In genomic region chr20:62387219-62387913, GRCh38 we compare ENCODE assay signal across 8 cellular contexts. TPM values are rescaled to one million over a fixed set of nuclear protein-coding genes. Genes with fewer than 3 reads are reported as not detected.
DNase-seq lines count a peak whose midpoint lies in the region; ATAC-seq, FAIRE-seq and TF ChIP-seq lines count a peak whose summit lies in the region.

No MANE protein-coding gene starts in this region.

- FAIRE-seq in RCC 7860 (lab: Jason Lieb, UNC), result no peak

- intact Hi-C loops in Panc1 (cut with micrococcal nuclease; ENCODE audit: unreplicated experiment), result no loop called here
- intact Hi-C loops in esophagus muscularis mucosa (cut with DNase I), result no loop called here

- peaks cover 33% of the 10 kb centered on the region for H3K4me1 ChIP-seq in Panc1 (ENCODE audit: control insufficient read depth, insufficient read depth, low read length)
- peaks cover 27 to 41% (median 34%) of the 10 kb centered on the region in 4 donors for H3K4me1 ChIP-seq in esophagus muscularis mucosa

- no peak for DNase-seq in Panc1 (ENCODE audit: low read depth, low spot score)
- DNase-seq in esophagus muscularis mucosa (ENCODE audit: extremely low spot score), result no peak
- peak; percentile 13 for DNase-seq in retina
- no peak for DNase-seq in epidermal melanocyte (ENCODE audit: insufficient read length, low spot score)
- DNase-seq in RCC 7860 (ENCODE audit: low spot score), result no peak
- no peak for DNase-seq in SKM-1 treated with dmso at 0.1 percent for 144 hours (lab: John Stamatoyannopoulos, UW; ENCODE audit: unreplicated experiment)
- DNase-seq in stimulated activated CD8-positive, alpha-beta memory T cell treated with anti-CD3 and anti-CD28 coated beads, Interleukin-4, amount 100 ng/mL, for 48 hours, result no peak

- H3K4me3 ChIP-seq in Panc1 (ENCODE audit: low read depth in 2 of 2, low read length in 2 of 2) (peak overlapping the region; percentile 90 to 97), esophagus muscularis mucosa (peak overlapping the region; percentile 85 to 100 (median 91))

- CTCF ChIA-PET in Panc1 (lab: Charles Lee), result interaction anchor here (1.5 kb wide), 1 partner anchor 8 kb away, joined by 5 read pairs; no protein-coding TSS in a partner anchor

- in situ Hi-C loops in Panc1 (cut with HindIII; ENCODE audit: low pct_unique_long_range_greater_than_20kb, low sequenced_read_pairs), result no loop called here

- no peak for TF ChIP-seq EP300 in esophagus muscularis mucosa (IDR thresholded peaks at IDR 0.05)

- POLR2A ChIA-PET in Panc1 (lab: Charles Lee), result interaction anchor here (0.6 to 0.7 kb wide), 2 partner anchors 32 to 37 kb away, joined by 9 to 14 read pairs; no protein-coding TSS in a partner anchor

- no peaks in the 10 kb centered on the region for H3K9me3 ChIP-seq in Panc1 (ENCODE audit: control insufficient read depth, insufficient read depth, low read depth, low read length)
- no peaks in the 10 kb centered on the region for H3K9me3 ChIP-seq in esophagus muscularis mucosa

- ATAC-seq in GM19395 (IDR thresholded peaks at IDR 0.05; ENCODE audit: unreplicated experiment), result peak; percentile 4
- ATAC-seq in Panc1, result peak; percentile 12; the same call in 1 of the 2 replicates

- peaks cover 14% of the 10 kb centered on the region for H3K36me3 ChIP-seq in Panc1 (ENCODE audit: control insufficient read depth, insufficient read depth, low read length)
- peaks cover 0 to 47% (median 42%) of the 10 kb centered on the region in 4 donors for H3K36me3 ChIP-seq in esophagus muscularis mucosa

- TF ChIP-seq CTCF in Panc1 (IDR thresholded peaks at IDR 0.05), result no peak
- no peak for TF ChIP-seq CTCF in esophagus muscularis mucosa (IDR thresholded peaks at IDR 0.05)

- H3K27me3 ChIP-seq in Panc1 (ENCODE audit: control insufficient read depth, insufficient read depth, low read length) (no peaks in the 10 kb centered on the region), esophagus muscularis mucosa (no peaks in the 10 kb centered on the region)

- BruUV-seq in Panc1 (replicated peaks; lab: Mats Ljungman, UMichigan), result TSS peak; percentile 94

- TF ChIP-seq POLR2A in esophagus muscularis mucosa (IDR thresholded peaks at IDR 0.05; ENCODE audit: low read depth), result no peak

- 4% methylated on average over 45 of the region's 47 CpGs for WGBS in esophagus muscularis mucosa

- H3K27ac ChIP-seq in Panc1 (ENCODE audit: low read length) (peak overlapping the region; percentile 94), esophagus muscularis mucosa (replicated peaks in 1 of 4) (peak overlapping the region; percentile 90 to 97 (median 93))

RNA-seq across cellular contexts. Expression of gene RPS21, which starts 0.5 kb away (rescaled TPM):
- total RNA-seq in Panc1 (2021; ENCODE audit: unreplicated experiment) (1,761 TPM), esophagus muscularis mucosa (1,000 to 10,000 TPM in 2 of 4 donors, 100 to 1,000 TPM in 2; 581 to 2,787 (median 1,391) TPM)
- 4,052 TPM for polyA plus RNA-seq in Panc1 (2012; ENCODE audit: insufficient read length)

RNA-seq across cellular contexts. Expression of gene CABLES2, which starts 19.7 kb away (rescaled TPM):
- total RNA-seq in Panc1 (2021; ENCODE audit: unreplicated experiment) (9.8 TPM), esophagus muscularis mucosa (1 to 10 TPM; 2.0 to 6.9 (median 4.1) TPM)
- 12.0 TPM for polyA plus RNA-seq in Panc1 (2012; ENCODE audit: insufficient read length)

RNA-seq across cellular contexts. Expression of gene LAMA5, which starts 20.3 kb away (rescaled TPM):
- total RNA-seq in Panc1 (2021; ENCODE audit: unreplicated experiment) (497 TPM), esophagus muscularis mucosa (100 to 1,000 TPM in 3 of 4 donors, 10 to 100 TPM in 1; 70.1 to 257 (median 150) TPM)
- polyA plus RNA-seq in Panc1 (2012; ENCODE audit: insufficient read length), result 508 TPM

RNA-seq across cellular contexts. Expression of gene RBBP8NL, which starts 40.0 kb away (rescaled TPM):
- total RNA-seq in Panc1 (2021; ENCODE audit: unreplicated experiment) (not detected), esophagus muscularis mucosa (not detected)
- polyA plus RNA-seq in Panc1 (2012; ENCODE audit: insufficient read length), result not detected
